Comparison of ENCODE assay signal across 12 cellular contexts in the genomic region with DNA sequence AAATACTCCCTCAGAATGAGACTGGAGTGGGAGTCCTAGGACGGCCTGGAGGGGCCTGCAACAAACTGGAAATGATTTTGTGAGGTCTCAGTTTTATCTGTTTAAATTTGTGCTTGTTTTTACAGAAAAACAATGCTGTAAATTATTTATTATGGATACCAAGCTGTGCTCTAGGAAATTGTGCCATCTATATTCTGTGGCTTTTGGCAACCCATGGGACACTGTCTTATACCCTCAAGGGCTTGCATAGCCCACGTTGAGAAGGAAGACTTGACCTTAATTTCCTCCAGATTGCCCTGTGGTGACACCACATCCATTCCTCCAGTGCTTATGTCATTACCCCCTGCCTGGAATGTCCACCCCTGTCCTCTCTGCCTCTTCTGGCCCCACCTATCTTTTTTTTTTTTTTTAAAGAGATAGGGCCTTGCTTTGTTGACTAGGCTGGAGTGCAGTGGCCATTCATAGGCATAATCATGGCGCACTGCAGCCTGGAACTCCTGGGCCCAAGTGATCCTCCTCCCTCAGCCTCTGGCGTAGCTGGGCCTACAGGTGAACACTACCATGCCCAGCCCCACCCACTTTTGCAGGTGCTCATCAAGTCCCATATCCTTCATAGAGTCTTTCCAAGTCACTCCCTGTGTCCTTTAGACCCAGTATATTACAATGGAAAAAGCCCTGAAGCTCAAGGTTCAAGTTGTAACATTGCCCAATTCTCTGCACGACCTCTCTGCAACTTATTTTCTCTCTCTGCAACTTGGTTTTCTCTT.
DNase-seq lines count a peak whose midpoint lies in the region; ATAC-seq, FAIRE-seq and TF ChIP-seq lines count a peak whose summit lies in the region.
"Had no signal": no experiment of that assay in that cellular context is flagged by ENCODE, and none has a peak within 500 bp of the region (broad histone marks: within the 10 kb centered on the region; RNA-seq: fewer than 3 reads in every experiment).

No MANE protein-coding gene starts in this region.

- BruUV-seq in Panc1 (replicated peaks; lab: Mats Ljungman, UMichigan), result no TSS peak

- H2BK15ac ChIP-seq in neuronal stem cell (ENCODE audit: low read length), result no peak overlapping the region

- H3K27ac ChIP-seq in Panc1 (ENCODE audit: low read length) (peak overlapping the region; percentile 57), neuronal stem cell (replicated peaks; ENCODE audit: low read length) (no peak overlapping the region)

- H4K91ac ChIP-seq in neuronal stem cell (ENCODE audit: low read depth, low read length, poor library complexity), result no peak overlapping the region

- H3K4ac ChIP-seq in neuronal stem cell (ENCODE audit: low read length), result no peak overlapping the region

- H2BK120ac ChIP-seq in neuronal stem cell (ENCODE audit: low read depth, low read length), result no peak overlapping the region

- H3K14ac ChIP-seq in neuronal stem cell (ENCODE audit: low read length), result no peak overlapping the region

- no peak overlapping the region for H3K18ac ChIP-seq in neuronal stem cell (ENCODE audit: low read length)

- ATAC-seq in Panc1, result peak; percentile 72

- CTCF ChIA-PET in Panc1 (lab: Charles Lee), result no interaction called here

- no peak overlapping the region for H3K4me2 ChIP-seq in neuronal stem cell (ENCODE audit: insufficient read depth, low read length, poor library complexity, severe bottlenecking)

- no peak for TF ChIP-seq CTCF in Panc1 (IDR thresholded peaks at IDR 0.05)

- peak overlapping the region; percentile 43 for H2AFZ ChIP-seq in neuronal stem cell (ENCODE audit: low read length)

- in situ Hi-C loops in Panc1 (cut with HindIII; ENCODE audit: low pct_unique_long_range_greater_than_20kb, low sequenced_read_pairs), result no loop called here

- intact Hi-C loops in Panc1 (cut with micrococcal nuclease; ENCODE audit: unreplicated experiment), result no loop called here

- H3K4me1 ChIP-seq in Panc1 (ENCODE audit: control insufficient read depth, insufficient read depth, low read length) (peaks cover 15% of the 10 kb centered on the region), neuronal stem cell (ENCODE audit: control insufficient read depth in 2 of 2, insufficient read depth in 1 of 2, low read depth in 1 of 2, low read length in 2 of 2) (peaks cover 0 to 11% of the 10 kb centered on the region in 2 donors)
- H3K4me1 ChIP-seq: adrenal gland had no signal

- DNase-seq in ELR (ENCODE audit: low read depth) (peak; percentile 86), Panc1 (ENCODE audit: low read depth, low spot score) (no peak), fibroblast of peridontal ligament (ENCODE audit: extremely low read depth) (peak; percentile 74), neuronal stem cell (ENCODE audit: low spot score) (no peak), GM12891 (ENCODE audit: insufficient read length, low spot score) (no peak), DMS 273 (lab: John Stamatoyannopoulos, UW; ENCODE audit: unreplicated experiment) (no peak), 8988T (no peak)
- no peak for DNase-seq in activated CD4-positive, CD25-positive, alpha-beta regulatory T cell (lab: John Stamatoyannopoulos, UW)
- DNase-seq: NCI-H2107; stimulated activated CD4-positive, alpha-beta T cell treated with anti-CD3 and anti-CD28 coated beads, Interleukin-12 subunit alpha, Interleukin-12 subunit beta, amount 100 ng/mL, for 4 hours; stimulated activated naive CD4-positive, alpha-beta T cell treated with Interleukin-2 at 50 U/mL for 16 hours had no signal

- FAIRE-seq in GM12891 (lab: Jason Lieb, UNC), result no peak

- no peak overlapping the region for H2BK12ac ChIP-seq in neuronal stem cell (ENCODE audit: low read length)

- H3K23ac ChIP-seq in neuronal stem cell (ENCODE audit: low read depth, low read length, poor library complexity), result no peak overlapping the region

- no peak overlapping the region for H4K8ac ChIP-seq in neuronal stem cell (ENCODE audit: low read depth, low read length)

- H3K9me3 ChIP-seq in Panc1 (ENCODE audit: control insufficient read depth, insufficient read depth, low read depth, low read length) (no peaks in the 10 kb centered on the region), neuronal stem cell (replicated peaks in 1 of 2; ENCODE audit: control insufficient read depth in 2 of 2, insufficient read depth in 1 of 2, low read depth in 1 of 2, low read length in 2 of 2) (no peaks in the 10 kb centered on the region)
- H3K9me3 ChIP-seq: adrenal gland had no signal

- H3K4me3 ChIP-seq in Panc1 (ENCODE audit: low read depth in 2 of 2, low read length in 2 of 2) (no peak overlapping the region), neuronal stem cell (ENCODE audit: low read length in 2 of 2) (no peak overlapping the region)
- H3K4me3 ChIP-seq: adrenal gland had no signal

- H3K9ac ChIP-seq in neuronal stem cell (ENCODE audit: low read depth, low read length, poor library complexity), result no peak overlapping the region

- H2AK5ac ChIP-seq in neuronal stem cell (ENCODE audit: low read depth, low read length), result no peak overlapping the region

- no peak overlapping the region for H2BK5ac ChIP-seq in neuronal stem cell (ENCODE audit: low read length)

- no peaks in the 10 kb centered on the region for H3K36me3 ChIP-seq in Panc1 (ENCODE audit: control insufficient read depth, insufficient read depth, low read length)
- H3K36me3 ChIP-seq in neuronal stem cell (replicated peaks in 1 of 2; ENCODE audit: control insufficient read depth in 2 of 2, insufficient read depth in 2 of 2, low read length in 2 of 2), result no peaks in the 10 kb centered on the region
- H3K36me3 ChIP-seq: adrenal gland had no signal

- no peaks in the 10 kb centered on the region for H3K27me3 ChIP-seq in Panc1 (ENCODE audit: control insufficient read depth, insufficient read depth, low read length)
- no peaks in the 10 kb centered on the region for H3K27me3 ChIP-seq in neuronal stem cell (ENCODE audit: control insufficient read depth in 3 of 3, insufficient read depth in 3 of 3, low read depth in 1 of 3, low read length in 3 of 3)
- H3K27me3 ChIP-seq: adrenal gland had no signal

- no peaks in the 10 kb centered on the region for H3K79me1 ChIP-seq in neuronal stem cell (ENCODE audit: low read depth, low read length)

- TF ChIP-seq POLR2A in GM12891 (IDR thresholded peaks at IDR 0.05; ENCODE audit: low read depth, low read length), result no peak

- WGBS in neuronal stem cell (ENCODE audit: extremely low coverage in 2 of 2, insufficient read length in 2 of 2, insufficient replicate concordance in 1 of 2), 2 donors, result no CpG with 5 or more reads among the region's 5 CpGs

- POLR2A ChIA-PET in Panc1 (lab: Charles Lee), result interaction anchor here (0.7 kb wide), 1 partner anchor 31 kb away, joined by 5 read pairs; no protein-coding TSS in a partner anchor

TF ChIP-seq in GM12891, 5 proteins besides CTCF, POLR2A, EP300 and RAD21:
- no peak for TF ChIP-seq TAF1 (IDR thresholded peaks at IDR 0.05; ENCODE audit: low read depth, low read length)
- no peak for TF ChIP-seq POLR2AphosphoS5 (IDR thresholded peaks at IDR 0.05; ENCODE audit: low read depth, low read length)
- no peak for TF ChIP-seq SPI1 (IDR thresholded peaks at IDR 0.05; ENCODE audit: low read depth, low read length)
- TF ChIP-seq PAX5 (IDR thresholded peaks at IDR 0.05; ENCODE audit: insufficient read depth, low read length, severe bottlenecking), result no peak
- no peak for TF ChIP-seq POU2F2 (IDR thresholded peaks at IDR 0.05; ENCODE audit: low read depth, low read length)

Comparison
In these comparisons a context has a peak if more than half of its experiments do, and no peak if none do; other contexts are left out.
1. DNase-seq: peak in ELR (single experiment) and fibroblast of peridontal ligament (single experiment); none in Panc1 (single experiment), neuronal stem cell (single experiment), GM12891 (single experiment), DMS 273 (single experiment), 8988T (single experiment) and activated CD4-positive, CD25-positive, alpha-beta regulatory T cell (0 of 4).